22 cellular contexts compared by ENCODE assay signal in genomic region chr11:10594407-10594806, GRCh38. TPM values are rescaled to one million over a fixed set of nuclear protein-coding genes. Genes with fewer than 3 reads are reported as not detected.
DNase-seq lines count a peak whose midpoint lies in the region; ATAC-seq and TF ChIP-seq lines count a peak whose summit lies in the region.
"Had no signal": no experiment of that assay in that cellular context is flagged by ENCODE, and none has a peak within 500 bp of the region (broad histone marks: within the 10 kb centered on the region; RNA-seq: fewer than 3 reads in every experiment).

No MANE protein-coding gene starts in this region.

- H3K4me3 Mint-ChIP-seq in activated T-cell treated with anti-CD3 and anti-CD28 coated beads, Interleukin-2, amount 50 U/mL, for 72 hours: no peak overlapping the region
- no peak overlapping the region for H3K4me3 Mint-ChIP-seq in activated T-helper 17 cell treated with anti-CD3 and anti-CD28 coated beads, Interleukin-2, amount 50 U/mL, for 72 hours
- H3K4me3 Mint-ChIP-seq: CD14-positive monocyte; nephron; stimulated activated naive CD8-positive, alpha-beta T cell treated with anti-CD3 and anti-CD28 coated beads, Interleukin-15, Interleukin-2, amounts not matched to agents 100 ng/mL and 50 ng/mL, for 24 hours had no signal

- 77 to 83% (median 79%) methylated on average over 4 of the region's 4 CpGs for WGBS in spleen, 5 donors

- no peak overlapping the region for H3K27ac Mint-ChIP-seq in activated T-cell treated with anti-CD3 and anti-CD28 coated beads, Interleukin-2, amount 50 U/mL, for 72 hours
- no peak overlapping the region for H3K27ac Mint-ChIP-seq in activated T-helper 17 cell treated with anti-CD3 and anti-CD28 coated beads, Interleukin-2, amount 50 U/mL, for 72 hours
- H3K27ac Mint-ChIP-seq: nephron; stimulated activated naive CD8-positive, alpha-beta T cell treated with anti-CD3 and anti-CD28 coated beads, Interleukin-15, Interleukin-2, amounts not matched to agents 100 ng/mL and 50 ng/mL, for 24 hours had no signal

- intact Hi-C loops in vagina (cut with DNase I): no loop called here
- intact Hi-C loops in spleen (cut with DNase I; ENCODE audit: low total_unique reads): no loop called here

- peaks cover 27% of the 10 kb centered on the region for H3K4me1 ChIP-seq in vagina
- H3K4me1 ChIP-seq in spleen: peaks cover 0 to 47% (median 22%) of the 10 kb centered on the region in 6 donors

- peaks cover 5% of the 10 kb centered on the region for H3K27me3 Mint-ChIP-seq in activated T-cell treated with anti-CD3 and anti-CD28 coated beads, Interleukin-2, amount 50 U/mL, for 72 hours (ENCODE audit: low read depth)
- H3K27me3 Mint-ChIP-seq in activated T-helper 17 cell treated with anti-CD3 and anti-CD28 coated beads, Interleukin-2, amount 50 U/mL, for 72 hours: peaks cover 15% of the 10 kb centered on the region

- H3K9me3 Mint-ChIP-seq in activated T-cell treated with anti-CD3 and anti-CD28 coated beads, Interleukin-2, amount 50 U/mL, for 72 hours: peaks cover 2 to 7% of the 10 kb centered on the region in 2 donors
- no peaks in the 10 kb centered on the region for H3K9me3 Mint-ChIP-seq in activated T-helper 17 cell treated with anti-CD3 and anti-CD28 coated beads, Interleukin-2, amount 50 U/mL, for 72 hours

- TF ChIP-seq POLR2A in vagina (IDR thresholded peaks at IDR 0.05) (no peak), spleen (IDR thresholded peaks at IDR 0.05) (no peak)

- H3K27me3 ChIP-seq in vagina (no peaks in the 10 kb centered on the region), spleen (replicated peaks in 1 of 7) (no peaks in the 10 kb centered on the region)
- H3K27me3 ChIP-seq: sigmoid colon had no signal

- in situ Hi-C loops in GM13976 (cut with MboI; ENCODE audit: low sequenced_read_pairs, unreplicated experiment): no loop called here

- H3K9me3 ChIP-seq in vagina (no peaks in the 10 kb centered on the region), spleen (peaks cover 0 to 5% (median 0%) of the 10 kb centered on the region in 8 donors)
- H3K9me3 ChIP-seq: sigmoid colon had no signal

- TF ChIP-seq CTCF in vagina (IDR thresholded peaks at IDR 0.05) (no peak), GM13976 (IDR thresholded peaks at IDR 0.05; ENCODE audit: borderline replicate concordance, control extremely low read depth, extremely low read depth, insufficient read depth, missing control alignments) (no peak), spleen (IDR thresholded peaks at IDR 0.05 in 8 of 11, conservative IDR thresholded peaks at IDR 0.05 in 3 of 11) (no peak)

- H3K27ac ChIP-seq in vagina (peak overlapping the region; percentile 42), spleen (no peak overlapping the region)

- no peak overlapping the region for H3K4me3 ChIP-seq in vagina
- H3K4me3 ChIP-seq in spleen: no peak overlapping the region
- H3K4me3 ChIP-seq: sigmoid colon had no signal

- peaks cover 13% of the 10 kb centered on the region for H3K4me1 Mint-ChIP-seq in activated T-cell treated with anti-CD3 and anti-CD28 coated beads, Interleukin-2, amount 50 U/mL, for 72 hours (ENCODE audit: low read depth)
- no peaks in the 10 kb centered on the region for H3K4me1 Mint-ChIP-seq in activated T-helper 17 cell treated with anti-CD3 and anti-CD28 coated beads, Interleukin-2, amount 50 U/mL, for 72 hours

- DNase-seq in activated T-cell treated with anti-CD3 and anti-CD28 coated beads, Interleukin-2, amount 50 U/mL, for 72 hours: peak in 1 of 2 donors; percentile 6
- DNase-seq in activated T-cell treated with anti-CD3 and anti-CD28 coated beads, Interleukin-2, amount 50 U/mL, for 48 hours: no peak
- DNase-seq in iris pigment epithelial cell (ENCODE audit: low read depth): peak; percentile 28
- DNase-seq in vagina (ENCODE audit: extremely low spot score in 2 of 2): no peak
- DNase-seq in GM13976 (ENCODE audit: low spot score): no peak
- DNase-seq in spleen: no peak
- no peak for DNase-seq in anterior cingulate cortex (lab: John Stamatoyannopoulos, UW)
- DNase-seq: activated CD4-positive, alpha-beta T cell treated with anti-CD3 and anti-CD28 coated beads for 1 hour; activated CD8-positive, alpha-beta memory T cell treated with anti-CD3 and anti-CD28 coated beads, Interleukin-2, amount 50 U/mL, for 48 hours; activated naive CD4-positive, alpha-beta T cell; DMS153; HCEC 1CT; KG1; left cardiac atrium; NCI-H187 treated with DMSO at 0.1 percent for 48 hours; NCI-H446 treated with DMSO at 0.1 percent for 48 hours; sigmoid colon had no signal

- peak; percentile 94 to 98 for ATAC-seq in activated T-cell treated with anti-CD3 and anti-CD28 coated beads, Interleukin-2, amount 50 U/mL, for 72 hours (replicated peaks in 1 of 2)
- ATAC-seq in activated T-helper 17 cell treated with anti-CD3 and anti-CD28 coated beads, Interleukin-2, amount 50 U/mL, for 72 hours (replicated peaks): peak; percentile 98
- ATAC-seq: left cardiac atrium had no signal

- H3K36me3 ChIP-seq in vagina: no peaks in the 10 kb centered on the region
- H3K36me3 ChIP-seq in spleen: peaks cover 0 to 32% (median 0%) of the 10 kb centered on the region in 6 donors

- H3K36me3 Mint-ChIP-seq in activated T-cell treated with anti-CD3 and anti-CD28 coated beads, Interleukin-2, amount 50 U/mL, for 72 hours (ENCODE audit: insufficient read depth in 2 of 2): peaks cover 0 to 6% of the 10 kb centered on the region in 2 donors
- no peaks in the 10 kb centered on the region for H3K36me3 Mint-ChIP-seq in activated T-helper 17 cell treated with anti-CD3 and anti-CD28 coated beads, Interleukin-2, amount 50 U/mL, for 72 hours (ENCODE audit: low read depth)

RNA-seq across cellular contexts. Expression of gene LYVE1, which starts 25.9 kb away (rescaled TPM):
- not detected for total RNA-seq in activated T-cell treated with anti-CD3 and anti-CD28 coated beads, Interleukin-2, amount 50 U/mL, for 72 hours
- total RNA-seq in activated T-helper 17 cell treated with anti-CD3 and anti-CD28 coated beads, Interleukin-2, amount 50 U/mL, for 72 hours: not detected
- total RNA-seq in vagina: 62.9 TPM
- 100 to 1,000 TPM in 5 of 7 donors, 10 to 100 TPM in 2; 83.4 to 338 (median 250) TPM for total RNA-seq in spleen
- 10 to 100 TPM; 20.2 to 35.9 (median 33.9) TPM for polyA plus RNA-seq in spleen
- total RNA-seq: fibroblast of villous mesenchyme had no signal

RNA-seq across cellular contexts. Expression of gene RNF141, which starts 53.4 kb away (rescaled TPM):
- 10 to 100 TPM; 17.5 to 19.6 TPM for total RNA-seq in activated T-cell treated with anti-CD3 and anti-CD28 coated beads, Interleukin-2, amount 50 U/mL, for 72 hours
- total RNA-seq in activated T-helper 17 cell treated with anti-CD3 and anti-CD28 coated beads, Interleukin-2, amount 50 U/mL, for 72 hours: 1 to 10 TPM; 7.8 to 8.5 TPM
- total RNA-seq in vagina (19.2 TPM), spleen (10 to 100 TPM; 45.8 to 86.2 (median 51.3) TPM)
- polyA plus RNA-seq in spleen: 10 to 100 TPM; 13.3 to 22.2 (median 16.6) TPM

Comparison
In these comparisons a context has a peak if more than half of its experiments do, and no peak if none do; other contexts are left out.
1. RNA of gene LYVE1, which starts 25.9 kb away (total RNA-seq): 83.4 to 338 TPM in spleen and 62.9 TPM in vagina (single experiment); not detected in activated T-cell treated with anti-CD3 and anti-CD28 coated beads, Interleukin-2, amount 50 U/mL, for 72 hours and not detected in activated T-helper 17 cell treated with anti-CD3 and anti-CD28 coated beads, Interleukin-2, amount 50 U/mL, for 72 hours; every median in the first group is over 10 times any median in the second.